17 cellular contexts compared by ENCODE assay signal in the genomic region with DNA sequence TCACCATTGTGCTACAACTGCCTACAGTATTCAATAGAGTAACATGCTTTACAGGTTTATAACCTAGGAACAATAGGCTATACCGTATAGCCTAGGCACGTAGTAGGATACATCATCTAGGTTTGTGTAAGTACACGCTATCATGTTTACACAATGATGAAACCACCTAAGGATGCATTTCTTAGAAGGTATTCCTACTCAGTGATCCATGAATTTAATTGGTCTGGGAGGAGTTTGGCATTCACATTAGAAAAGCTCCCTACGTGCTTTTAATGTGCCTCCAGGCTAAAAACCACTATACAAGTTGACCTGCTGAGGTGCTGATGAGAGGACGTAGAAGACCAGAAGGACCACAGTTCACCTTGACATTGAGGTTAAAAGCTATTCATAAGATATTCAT.
DNase-seq lines count a peak whose midpoint lies in the region; ATAC-seq, FAIRE-seq and TF ChIP-seq lines count a peak whose summit lies in the region.
"Had no signal": no experiment of that assay in that cellular context is flagged by ENCODE, and none has a peak within 500 bp of the region (broad histone marks: within the 10 kb centered on the region; RNA-seq: fewer than 3 reads in every experiment).

No MANE protein-coding gene starts in this region.

- no peak overlapping the region for H3K27ac ChIP-seq in RWPE2 (ENCODE audit: poor library complexity, severe bottlenecking)
- H3K27ac ChIP-seq: BLaER1 treated with 17β-estradiol and CSF1 and Interleukin-3, amounts not matched to agents 10 nM and 100 nM had no signal

- H3K4me1 ChIP-seq in RWPE2 (ENCODE audit: insufficient read depth, poor library complexity, severe bottlenecking), result no peaks in the 10 kb centered on the region
- H3K4me1 ChIP-seq: BLaER1 treated with 17β-estradiol and CSF1 and Interleukin-3, amounts not matched to agents 10 nM and 100 nM had no signal

- no peaks in the 10 kb centered on the region for H3K9me3 ChIP-seq in RWPE2 (ENCODE audit: severe bottlenecking)
- H3K9me3 ChIP-seq: BLaER1 treated with 17β-estradiol and CSF1 and Interleukin-3, amounts not matched to agents 10 nM and 100 nM had no signal

- no peak for TF ChIP-seq CTCF in RWPE2 (IDR thresholded peaks at IDR 0.05; ENCODE audit: poor library complexity, severe bottlenecking)

- H3K27me3 ChIP-seq in RWPE2 (ENCODE audit: insufficient read depth, poor library complexity, severe bottlenecking), result peaks cover 3% of the 10 kb centered on the region
- H3K27me3 ChIP-seq: BLaER1 treated with 17β-estradiol and CSF1 and Interleukin-3, amounts not matched to agents 10 nM and 100 nM had no signal

- peak; percentile 63 for ATAC-seq in RWPE2 (ENCODE audit: low read depth)
- ATAC-seq: Panc1 had no signal

- no peak for FAIRE-seq in H54 (lab: Jason Lieb, UNC)
- FAIRE-seq: GM12878 had no signal

- DNase-seq in NCI-H1417 (lab: John Stamatoyannopoulos, UW) (peak; percentile 10 to 63 (median 10)), NCI-H1417 treated with DMSO at 0.1 percent for 48 hours (lab: John Stamatoyannopoulos, UW) (no peak), M059J (ENCODE audit: low read depth) (peak; percentile 9), RWPE2 (ENCODE audit: low spot score) (no peak), left kidney (ENCODE audit: low read depth, low spot score) (peak; percentile 49), HT-29 (ENCODE audit: low spot score) (no peak), DMS 273 (lab: John Stamatoyannopoulos, UW; ENCODE audit: unreplicated experiment) (no peak), H54 (ENCODE audit: insufficient read length, low spot score) (no peak)
- DNase-seq: 8988T, HCEC 1CT, MV-4-11, NCI-H1694, NCI-H526 treated with DMSO at 0.1 percent for 48 hours, SHP77 treated with DMSO at 0.1 percent for 48 hours had no signal

- no peaks in the 10 kb centered on the region for H3K36me3 ChIP-seq in RWPE2 (ENCODE audit: low read depth)
- H3K36me3 ChIP-seq: BLaER1 treated with 17β-estradiol and CSF1 and Interleukin-3, amounts not matched to agents 10 nM and 100 nM had no signal

- no peak for TF ChIP-seq POLR2A in H54 (IDR thresholded peaks at IDR 0.05; ENCODE audit: low read depth, low read length)

- no peak overlapping the region for H3K4me3 ChIP-seq in RWPE2 (ENCODE audit: severe bottlenecking)
- H3K4me3 ChIP-seq: BLaER1 treated with 17β-estradiol and CSF1 and Interleukin-3, amounts not matched to agents 10 nM and 100 nM; GM12878 had no signal

Comparison
In these comparisons a context has a peak if more than half of its experiments do, and no peak if none do; other contexts are left out.
1. DNase-seq: peak in NCI-H1417 (3 of 3), M059J (single experiment) and left kidney (single experiment); none in NCI-H1417 treated with DMSO at 0.1 percent for 48 hours (single experiment), RWPE2 (single experiment), HT-29 (single experiment), DMS 273 (single experiment) and H54 (single experiment).